Comparison of ENCODE assay signal across 18 cellular contexts in genomic region chr6:37513576-37513975, GRCh38. TPM values are rescaled to one million over a fixed set of nuclear protein-coding genes. Genes with fewer than 3 reads are reported as not detected.
DNase-seq lines count a peak whose midpoint lies in the region; ATAC-seq and TF ChIP-seq lines count a peak whose summit lies in the region.
"Had no signal": no experiment of that assay in that cellular context is flagged by ENCODE, and none has a peak within 500 bp of the region (broad histone marks: within the 10 kb centered on the region; RNA-seq: fewer than 3 reads in every experiment).

No MANE protein-coding gene starts in this region.

- H3K27me3 Mint-ChIP-seq in activated CD4-positive, alpha-beta T cell treated with anti-CD3 and anti-CD28 coated beads, Interleukin-2, amount 10 ng/mL, durations not matched to agents 7 days and 5 days, result no peaks in the 10 kb centered on the region
- peaks cover 28% of the 10 kb centered on the region for H3K27me3 Mint-ChIP-seq in chondrocyte (ENCODE audit: low read depth)
- peaks cover 72% of the 10 kb centered on the region for H3K27me3 Mint-ChIP-seq in nephron progenitor cell (ENCODE audit: low read depth, poor library complexity)

- POLR2A ChIA-PET in activated CD4-positive, alpha-beta T cell treated with anti-CD3 and anti-CD28 coated beads, Interleukin-2, amount 10 ng/mL, durations not matched to agents 7 days and 5 days (lab: Charles Lee), result no interaction called here
- POLR2A ChIA-PET in HEK293T (lab: Yijun Ruan, JAX), result no interaction called here

- H3K27me3 ChIP-seq in HUES64 (ENCODE audit: insufficient read depth, low read length), result peaks cover 35% of the 10 kb centered on the region
- H3K27me3 ChIP-seq: BE2C had no signal

- DNase-seq in activated CD4-positive, alpha-beta T cell treated with anti-CD3 and anti-CD28 coated beads, Interleukin-2, amount 10 ng/mL, durations not matched to agents 7 days and 5 days, result no peak
- DNase-seq in activated CD4-positive, alpha-beta T cell treated with anti-CD3 and anti-CD28 coated beads, Interleukin-2, amount 50 U/mL, for 48 hours, result no peak
- peak; percentile 38 for DNase-seq in chondrocyte (ENCODE audit: low spot score)
- no peak for DNase-seq in nephron progenitor cell
- DNase-seq in HEK293T (ENCODE audit: extremely low spot score), result no peak
- no peak for DNase-seq in dermis blood vessel endothelial cell
- DNase-seq: BE2C, hypothalamus, KG1, NCI-H2029 treated with DMSO at 0.1 percent for 48 hours, NCI-H510A treated with DMSO at 0.1 percent for 48 hours, psoas muscle had no signal

- CTCF ChIA-PET in activated CD4-positive, alpha-beta T cell treated with anti-CD3 and anti-CD28 coated beads, Interleukin-2, amount 10 ng/mL, durations not matched to agents 7 days and 5 days (lab: Charles Lee), result interaction anchor here (1.2 kb wide), 1 partner anchor 12 kb away, joined by 4 read pairs; no protein-coding TSS in a partner anchor
- CTCF ChIA-PET in HEK293T (lab: Yijun Ruan, JAX), result no interaction called here

- peaks cover 66% of the 10 kb centered on the region for H3K4me1 Mint-ChIP-seq in activated CD4-positive, alpha-beta T cell treated with anti-CD3 and anti-CD28 coated beads, Interleukin-2, amount 10 ng/mL, durations not matched to agents 7 days and 5 days
- H3K4me1 Mint-ChIP-seq in chondrocyte (ENCODE audit: low read depth), result peaks cover 21% of the 10 kb centered on the region
- peaks cover 59% of the 10 kb centered on the region for H3K4me1 Mint-ChIP-seq in nephron progenitor cell

- ATAC-seq in GM18511 (IDR thresholded peaks at IDR 0.05; ENCODE audit: unreplicated experiment), result no peak
- ATAC-seq: psoas muscle had no signal

- H3K9ac ChIP-seq in HUES64 (ENCODE audit: low read depth, low read length), result no peak overlapping the region

- no peaks in the 10 kb centered on the region for H3K36me3 ChIP-seq in HUES64 (ENCODE audit: insufficient read depth, low read length)
- H3K36me3 ChIP-seq: BE2C had no signal

- peaks cover 4% of the 10 kb centered on the region for H3K36me3 Mint-ChIP-seq in activated CD4-positive, alpha-beta T cell treated with anti-CD3 and anti-CD28 coated beads, Interleukin-2, amount 10 ng/mL, durations not matched to agents 7 days and 5 days (ENCODE audit: low read depth)
- H3K36me3 Mint-ChIP-seq in chondrocyte (ENCODE audit: low read depth) (no peaks in the 10 kb centered on the region), nephron progenitor cell (ENCODE audit: low read depth) (no peaks in the 10 kb centered on the region)
- H3K36me3 Mint-ChIP-seq: mesothelial cell of epicardium had no signal

- H3K4me3 ChIP-seq in HUES64 (ENCODE audit: low read length), result peak overlapping the region; percentile 38
- H3K4me3 ChIP-seq: psoas muscle had no signal

- peak overlapping the region; percentile 15 for H3K27ac Mint-ChIP-seq in activated CD4-positive, alpha-beta T cell treated with anti-CD3 and anti-CD28 coated beads, Interleukin-2, amount 10 ng/mL, durations not matched to agents 7 days and 5 days
- H3K27ac Mint-ChIP-seq in chondrocyte (ENCODE audit: unreplicated experiment) (peak overlapping the region; percentile 7), nephron progenitor cell (no peak overlapping the region)
- H3K27ac Mint-ChIP-seq: dendritic cell treated with granulocyte-macrophage colony-stimulating factor and Interleukin-4, amounts not matched to agents 40 ng/mL and 50 ng/mL, for 4 days; mesothelial cell of epicardium had no signal

- H3K4me3 Mint-ChIP-seq in activated CD4-positive, alpha-beta T cell treated with anti-CD3 and anti-CD28 coated beads, Interleukin-2, amount 10 ng/mL, durations not matched to agents 7 days and 5 days, result no peak overlapping the region
- H3K4me3 Mint-ChIP-seq in chondrocyte (ENCODE audit: unreplicated experiment), result no peak overlapping the region
- H3K4me3 Mint-ChIP-seq in nephron progenitor cell, result peak overlapping the region; percentile 65
- H3K4me3 Mint-ChIP-seq: dendritic cell treated with granulocyte-macrophage colony-stimulating factor and Interleukin-4, amounts not matched to agents 40 ng/mL and 50 ng/mL, for 4 days; mesothelial cell of epicardium had no signal

- H3K27ac ChIP-seq in HUES64 (ENCODE audit: low read depth, low read length), result no peak overlapping the region
- H3K27ac ChIP-seq: epithelial cell of prostate, psoas muscle had no signal

- H3K9me3 Mint-ChIP-seq in activated CD4-positive, alpha-beta T cell treated with anti-CD3 and anti-CD28 coated beads, Interleukin-2, amount 10 ng/mL, durations not matched to agents 7 days and 5 days, result peaks cover 2% of the 10 kb centered on the region
- H3K9me3 Mint-ChIP-seq in chondrocyte (ENCODE audit: low read depth), result no peaks in the 10 kb centered on the region
- H3K9me3 Mint-ChIP-seq in nephron progenitor cell, result no peaks in the 10 kb centered on the region
- H3K9me3 Mint-ChIP-seq: activated T-cell treated with anti-CD3 and anti-CD28 coated beads, Interleukin-2, amount 50 U/mL, for 4 hours; dendritic cell treated with granulocyte-macrophage colony-stimulating factor and Interleukin-4, amounts not matched to agents 40 ng/mL and 50 ng/mL, for 4 days; mesothelial cell of epicardium had no signal

- TF ChIP-seq CTCF in chondrocyte (IDR thresholded peaks at IDR 0.05) (no peak), nephron progenitor cell (IDR thresholded peaks at IDR 0.05) (no peak)

- H3K9me3 ChIP-seq in HUES64 (ENCODE audit: insufficient read depth, low read depth, low read length), result no peaks in the 10 kb centered on the region
- H3K9me3 ChIP-seq: BE2C, psoas muscle had no signal

- H3K4me1 ChIP-seq in HUES64 (ENCODE audit: insufficient read depth, low read length), result peaks cover 47% of the 10 kb centered on the region
- H3K4me1 ChIP-seq: psoas muscle had no signal

- 15% methylated on average over 10 of the region's 10 CpGs for WGBS in HUES64

TF ChIP-seq in HEK293T, 16 proteins besides CTCF, POLR2A, EP300 and RAD21:
- TF ChIP-seq TARDBP (IDR thresholded peaks at IDR 0.05) (no peak), FOXA1 (IDR thresholded peaks at IDR 0.05) (no peak), BHLHE40 (IDR thresholded peaks at IDR 0.05; ENCODE audit: borderline replicate concordance) (no peak), ARNT (IDR thresholded peaks at IDR 0.05) (no peak), ZNF384 (IDR thresholded peaks at IDR 0.05) (no peak), PKNOX1 (IDR thresholded peaks at IDR 0.05) (no peak), FOXK2 (IDR thresholded peaks at IDR 0.05) (no peak), L3MBTL2 (conservative IDR thresholded peaks at IDR 0.05) (no peak), NFRKB (IDR thresholded peaks at IDR 0.05) (no peak), SUZ12 (IDR thresholded peaks at IDR 0.05) (no peak), LEF1 (IDR thresholded peaks at IDR 0.05; ENCODE audit: borderline replicate concordance) (no peak), ELF4 (IDR thresholded peaks at IDR 0.05) (no peak), HDGF (IDR thresholded peaks at IDR 0.05; ENCODE audit: borderline replicate concordance) (no peak), SP1 (IDR thresholded peaks at IDR 0.05) (no peak), FOXM1 (IDR thresholded peaks at IDR 0.05; ENCODE audit: borderline replicate concordance) (no peak)
TF ChIP-seq in HEK293T: peak in this region for 0.

RNA-seq across cellular contexts. Expression of gene CCDC167, which starts 13.9 kb away (rescaled TPM):
- 10 to 100 TPM; 54.8 to 60.9 TPM for total RNA-seq in activated CD4-positive, alpha-beta T cell treated with anti-CD3 and anti-CD28 coated beads, Interleukin-2, amount 10 ng/mL, durations not matched to agents 7 days and 5 days
- polyA plus RNA-seq in HUES64 (2013, experiment 1 of 2), result 21.6 TPM
- polyA plus RNA-seq in HUES64 (2013, experiment 2 of 2), result 29.9 TPM
- total RNA-seq in chondrocyte (28.3 to 34.0 TPM (median 29.9 TPM) in 3 replicates), dermis blood vessel endothelial cell (24.5 and 35.7 TPM in 2 replicates)
